ENCODE assay signal across 15 cellular contexts in genomic region chr2:189524746-189525145, GRCh38. TPM values are rescaled to one million over a fixed set of nuclear protein-coding genes. Genes with fewer than 3 reads are reported as not detected.
A peak's percentile ranks its signal among the peaks of the same experiment; 100 is the strongest.
DNase-seq lines count a peak whose midpoint lies in the region; ATAC-seq and TF ChIP-seq lines count a peak whose summit lies in the region.
"Had no signal": no experiment of that assay in that cellular context is flagged by ENCODE, and none has a peak within 500 bp of the region (broad histone marks: within the 10 kb centered on the region; RNA-seq: fewer than 3 reads in every experiment).

No MANE protein-coding gene starts in this region.

- H3K9me3 Mint-ChIP-seq in stimulated activated effector memory CD8-positive, alpha-beta T cell treated with anti-CD3 and anti-CD28 coated beads, Interleukin-12 subunit alpha, Interleukin-12 subunit beta, amount 100 ng/mL, for 72 hours: no peaks in the 10 kb centered on the region
- H3K9me3 Mint-ChIP-seq: CD4-positive, alpha-beta memory T cell had no signal

- no peak overlapping the region for H3K27ac ChIP-seq in HCT116 (ENCODE audit: low read depth, low read length)
- H3K27ac ChIP-seq in colonic mucosa: peak overlapping the region; percentile 47
- H3K27ac ChIP-seq in mucosa of rectum (ENCODE audit: low read depth in 2 of 2, low read length in 2 of 2): peak overlapping the region; percentile 12 to 92
- peak overlapping the region; percentile 77 to 98 for H3K27ac ChIP-seq in uterus
- H3K27ac ChIP-seq in testis: no peak overlapping the region
- no peak overlapping the region for H3K27ac ChIP-seq in esophagus squamous epithelium

- POLR2A ChIA-PET in HCT116 (lab: Charles Lee): no interaction called here

- no peak overlapping the region for H3K4me2 ChIP-seq in HCT116 (ENCODE audit: low read length)

- peak overlapping the region; percentile 55 for H2AFZ ChIP-seq in HCT116 (ENCODE audit: low read depth, low read length, poor library complexity, severe bottlenecking)

- no peak for TF ChIP-seq RAD21 in HCT116 (IDR thresholded peaks at IDR 0.05; ENCODE audit: low read depth)

- RAD21 ChIA-PET in HCT116 (lab: Charles Lee; ENCODE audit: low non-redundant PET in 1 of 2, low total read pairs in 2 of 2, uncharacterized antibody in 2 of 2, unreplicated experiment in 2 of 2): no interaction called here

- 72 to 88% methylated on average over 4 of the region's 4 CpGs for WGBS in testis, 2 donors
- 67 to 79% methylated on average over 4 of the region's 4 CpGs for WGBS in esophagus squamous epithelium, 2 donors

- ATAC-seq in HCT116: no peak
- no peak for ATAC-seq in stimulated activated effector memory CD8-positive, alpha-beta T cell treated with anti-CD3 and anti-CD28 coated beads, Interleukin-12 subunit alpha, Interleukin-12 subunit beta, amount 100 ng/mL, for 72 hours

- H4K20me1 ChIP-seq in HCT116 (ENCODE audit: insufficient read depth): no peaks in the 10 kb centered on the region

- H3K4me3 Mint-ChIP-seq in stimulated activated effector memory CD8-positive, alpha-beta T cell treated with anti-CD3 and anti-CD28 coated beads, Interleukin-12 subunit alpha, Interleukin-12 subunit beta, amount 100 ng/mL, for 72 hours: no peak overlapping the region
- H3K4me3 Mint-ChIP-seq: CD4-positive, alpha-beta memory T cell had no signal

- no peaks in the 10 kb centered on the region for H3K79me2 ChIP-seq in HCT116 (ENCODE audit: insufficient read depth, low read length)

- DNase-seq in HCT116 (ENCODE audit: low read depth, low spot score) (no peak), colonic mucosa (no peak), uterus (no peak), testis (no peak), esophagus squamous epithelium (lab: John Stamatoyannopoulos, UW) (no peak)
- no peak for DNase-seq in stimulated activated effector memory CD8-positive, alpha-beta T cell treated with anti-CD3 and anti-CD28 coated beads, Interleukin-12 subunit alpha, Interleukin-12 subunit beta, amount 100 ng/mL, for 72 hours (ENCODE audit: low spot score in 2 of 2)
- DNase-seq: C1 segment of cervical spinal cord; CD4-positive, alpha-beta memory T cell; COR-L47; DMS153; DND-41; H7; HCEC 1CT had no signal

- TF ChIP-seq CTCF in HCT116 (IDR thresholded peaks at IDR 0.05 in 2 of 3, conservative IDR thresholded peaks at IDR 0.05 in 1 of 3; ENCODE audit: borderline replicate concordance in 1 of 3, insufficient read depth in 1 of 3, low read depth in 2 of 3, low read length in 2 of 3) (no peak), colonic mucosa (IDR thresholded peaks at IDR 0.05) (no peak), uterus (IDR thresholded peaks at IDR 0.05) (no peak), testis (IDR thresholded peaks at IDR 0.05) (no peak), esophagus squamous epithelium (IDR thresholded peaks at IDR 0.05) (no peak)

- BruUV-seq in HCT116 (replicated peaks; lab: Mats Ljungman, UMichigan): no TSS peak

- no peaks in the 10 kb centered on the region for H3K27me3 ChIP-seq in HCT116 (ENCODE audit: insufficient read depth, low read length)
- H3K27me3 ChIP-seq in colonic mucosa: no peaks in the 10 kb centered on the region
- no peaks in the 10 kb centered on the region for H3K27me3 ChIP-seq in mucosa of rectum (ENCODE audit: control insufficient read depth in 2 of 2, insufficient read depth in 2 of 2, low read length in 2 of 2)
- no peaks in the 10 kb centered on the region for H3K27me3 ChIP-seq in uterus
- no peaks in the 10 kb centered on the region for H3K27me3 ChIP-seq in testis
- no peaks in the 10 kb centered on the region for H3K27me3 ChIP-seq in esophagus squamous epithelium

- TF ChIP-seq POLR2A in HCT116 (IDR thresholded peaks at IDR 0.05; ENCODE audit: borderline replicate concordance, extremely low read depth, insufficient read depth, insufficient read length) (no peak), uterus (IDR thresholded peaks at IDR 0.05) (no peak), testis (IDR thresholded peaks at IDR 0.05) (no peak), esophagus squamous epithelium (IDR thresholded peaks at IDR 0.05) (no peak)

- H3K4me1 ChIP-seq in HCT116 (ENCODE audit: control insufficient read depth in 1 of 2, insufficient read depth in 2 of 2, low read length in 2 of 2) (no peaks in the 10 kb centered on the region), colonic mucosa (peaks cover 4% of the 10 kb centered on the region), mucosa of rectum (ENCODE audit: control insufficient read depth in 2 of 2, insufficient read depth in 2 of 2, low read length in 2 of 2) (peaks cover 7 to 40% of the 10 kb centered on the region in 2 donors), uterus (peaks cover 6 to 9% of the 10 kb centered on the region in 2 donors), testis (no peaks in the 10 kb centered on the region), esophagus squamous epithelium (peaks cover 0 to 16% (median 9%) of the 10 kb centered on the region in 3 donors)

- intact Hi-C loops in HCT116 (cut with micrococcal nuclease): no loop called here
- intact Hi-C loops in colonic mucosa (cut with DNase I): no loop called here
- intact Hi-C loops in uterus (cut with DNase I; ENCODE audit: low total_unique reads): no loop called here
- intact Hi-C loops in testis (cut with DNase I; ENCODE audit: low total_unique reads): no loop called here
- intact Hi-C loops in esophagus squamous epithelium (cut with DNase I): no loop called here

- no peaks in the 10 kb centered on the region for H3K9me2 ChIP-seq in HCT116 (ENCODE audit: insufficient read depth)

- H3K36me3 ChIP-seq in HCT116 (ENCODE audit: control insufficient read depth in 1 of 2, insufficient read depth in 2 of 2, low read length in 2 of 2) (no peaks in the 10 kb centered on the region), colonic mucosa (no peaks in the 10 kb centered on the region), mucosa of rectum (ENCODE audit: control insufficient read depth in 2 of 2, insufficient read depth in 2 of 2, low read length in 2 of 2) (no peaks in the 10 kb centered on the region), uterus (no peaks in the 10 kb centered on the region), testis (ENCODE audit: low read depth, missing control alignments) (no peaks in the 10 kb centered on the region), esophagus squamous epithelium (no peaks in the 10 kb centered on the region)

- H3K4me3 ChIP-seq in HCT116 (replicated peaks in 1 of 2; ENCODE audit: low read depth in 1 of 2, low read length in 2 of 2): no peak overlapping the region
- no peak overlapping the region for H3K4me3 ChIP-seq in colonic mucosa
- peak overlapping the region in 1 of 2 donors; percentile 33 for H3K4me3 ChIP-seq in mucosa of rectum (ENCODE audit: low read length in 2 of 2)
- no peak overlapping the region for H3K4me3 ChIP-seq in uterus
- no peak overlapping the region for H3K4me3 ChIP-seq in testis
- H3K4me3 ChIP-seq in esophagus squamous epithelium: no peak overlapping the region

- H3K36me3 Mint-ChIP-seq in stimulated activated effector memory CD8-positive, alpha-beta T cell treated with anti-CD3 and anti-CD28 coated beads, Interleukin-12 subunit alpha, Interleukin-12 subunit beta, amount 100 ng/mL, for 72 hours: no peaks in the 10 kb centered on the region
- H3K36me3 Mint-ChIP-seq: CD4-positive, alpha-beta memory T cell had no signal

- no peak overlapping the region for H3K9ac ChIP-seq in HCT116 (ENCODE audit: low read length)
- no peak overlapping the region for H3K9ac ChIP-seq in colonic mucosa (ENCODE audit: low read depth in 2 of 2, low read length in 2 of 2)
- H3K9ac ChIP-seq in mucosa of rectum (ENCODE audit: low read depth in 1 of 2, low read length in 2 of 2): no peak overlapping the region

- H3K4me1 Mint-ChIP-seq in stimulated activated effector memory CD8-positive, alpha-beta T cell treated with anti-CD3 and anti-CD28 coated beads, Interleukin-12 subunit alpha, Interleukin-12 subunit beta, amount 100 ng/mL, for 72 hours: no peaks in the 10 kb centered on the region

- no peak overlapping the region for H3K27ac Mint-ChIP-seq in stimulated activated effector memory CD8-positive, alpha-beta T cell treated with anti-CD3 and anti-CD28 coated beads, Interleukin-12 subunit alpha, Interleukin-12 subunit beta, amount 100 ng/mL, for 72 hours

- H3K9me3 ChIP-seq in HCT116 (ENCODE audit: control insufficient read depth in 1 of 2, insufficient read depth in 1 of 2, low read depth in 1 of 2, low read length in 2 of 2) (no peaks in the 10 kb centered on the region), colonic mucosa (no peaks in the 10 kb centered on the region), mucosa of rectum (ENCODE audit: control insufficient read depth in 2 of 2, low read length in 2 of 2) (no peaks in the 10 kb centered on the region), uterus (no peaks in the 10 kb centered on the region), testis (no peaks in the 10 kb centered on the region), esophagus squamous epithelium (no peaks in the 10 kb centered on the region)

- CTCF ChIA-PET in HCT116 (lab: Charles Lee): no interaction called here

TF ChIP-seq in HCT116, 20 proteins besides CTCF, POLR2A, EP300 and RAD21:
- TF ChIP-seq ZFX (IDR thresholded peaks at IDR 0.05): no peak
- no peak for TF ChIP-seq FOSL1 (IDR thresholded peaks at IDR 0.05; ENCODE audit: low read depth)
- no peak for TF ChIP-seq CEBPB (IDR thresholded peaks at IDR 0.05; ENCODE audit: low read depth)
- no peak for TF ChIP-seq SP1 (IDR thresholded peaks at IDR 0.05; ENCODE audit: low read depth)
- TF ChIP-seq SIN3A (IDR thresholded peaks at IDR 0.05; ENCODE audit: low read depth): no peak
- no peak for TF ChIP-seq EGR1 (IDR thresholded peaks at IDR 0.05; ENCODE audit: low read depth)
- no peak for TF ChIP-seq TCF7L2 (IDR thresholded peaks at IDR 0.05; ENCODE audit: borderline replicate concordance, extremely low read depth, insufficient read depth, insufficient read length)
- no peak for TF ChIP-seq SRF (IDR thresholded peaks at IDR 0.05; ENCODE audit: low read depth)
- no peak for TF ChIP-seq YY1 (IDR thresholded peaks at IDR 0.05; ENCODE audit: extremely low read depth, insufficient replicate concordance, low read depth, low read length)
- TF ChIP-seq ZNF274 (IDR thresholded peaks at IDR 0.05; ENCODE audit: low read depth, low read length): no peak

RNA-seq across cellular contexts. Expression of gene SLC40A1, which starts 55.8 kb away (rescaled TPM):
- total RNA-seq in HCT116 (2021; ENCODE audit: unreplicated experiment) (1.5 TPM), colonic mucosa (100 to 1,000 TPM in 1 of 2 donors, 10 to 100 TPM in 1; 43.6 to 183 TPM), uterus (100 to 1,000 TPM in 3 of 4 donors, 10 to 100 TPM in 1; 87.1 to 252 (median 176) TPM), testis (10 to 100 TPM; 52.3 to 58.7 TPM), esophagus squamous epithelium (10 to 100 TPM in 2 of 4 donors, 1 to 10 TPM in 2; 5.4 to 34.1 (median 19.1) TPM)
- 0.17 and 0.25 TPM in 2 replicates for polyA plus RNA-seq in HCT116 (2012)
- polyA plus RNA-seq in testis (ENCODE audit: insufficient read depth, low read depth, low replicate concordance): 64.0 TPM
- total RNA-seq: H1 had no signal

Comparison
In these comparisons a context has a peak if more than half of its experiments do, and no peak if none do; other contexts are left out.
1. H3K27ac ChIP-seq: peak in colonic mucosa (single experiment), mucosa of rectum (2 of 2) and uterus (2 of 2); none in HCT116 (single experiment), testis (0 of 2) and esophagus squamous epithelium (0 of 4).